ENCODE assay signal across 19 cellular contexts in genomic region chr18:32899819-32900218, GRCh38.
DNase-seq lines count a peak whose midpoint lies in the region; ATAC-seq, FAIRE-seq and TF ChIP-seq lines count a peak whose summit lies in the region.
"Had no signal": no experiment of that assay in that cellular context is flagged by ENCODE, and none has a peak within 500 bp of the region (broad histone marks: within the 10 kb centered on the region; RNA-seq: fewer than 3 reads in every experiment).

No MANE protein-coding gene starts in this region.

- DNase-seq in AG09309 (ENCODE audit: low read depth): no peak
- DNase-seq in HT-29 (ENCODE audit: low spot score): peak; percentile 6
- peak; percentile 56 for DNase-seq in RKO (ENCODE audit: low spot score)
- peak; percentile 31 for DNase-seq in endothelial cell of umbilical vein (ENCODE audit: low read depth, low spot score)
- DNase-seq in foreskin melanocyte: no peak
- no peak for DNase-seq in type B pancreatic cell (ENCODE audit: extremely low spot score, unreplicated experiment)
- DNase-seq in natural killer cell treated with Interleukin-12 subunit alpha and Interleukin-12 subunit beta and Interleukin-15 and Interleukin-18, amount 100 ng/mL, for 72 hours (ENCODE audit: low spot score): no peak
- DNase-seq: AML-193; central memory CD4-positive, alpha-beta T cell; head of caudate nucleus; kidney; NCI-H1436 treated with DMSO at 0.1 percent for 48 hours; nucleus accumbens; Peyer's patch; T-cell had no signal

- H3K9me1 ChIP-seq in endothelial cell of umbilical vein (replicated peaks; ENCODE audit: control insufficient read depth, extremely low read depth, insufficient read depth, low read length): no peaks in the 10 kb centered on the region

- no peaks in the 10 kb centered on the region for H3K27me3 Mint-ChIP-seq in type B pancreatic cell
- H3K27me3 Mint-ChIP-seq in natural killer cell treated with Interleukin-12 subunit alpha and Interleukin-12 subunit beta and Interleukin-15 and Interleukin-18, amount 100 ng/mL, for 72 hours: no peaks in the 10 kb centered on the region
- H3K27me3 Mint-ChIP-seq: activated naive CD8-positive, alpha-beta T cell; T-cell had no signal

- H3K27ac Mint-ChIP-seq in type B pancreatic cell: no peak overlapping the region
- H3K27ac Mint-ChIP-seq in natural killer cell treated with Interleukin-12 subunit alpha and Interleukin-12 subunit beta and Interleukin-15 and Interleukin-18, amount 100 ng/mL, for 72 hours: no peak overlapping the region
- H3K27ac Mint-ChIP-seq: activated naive CD8-positive, alpha-beta T cell; mesothelial cell of epicardium; T-cell had no signal

- CTCF ChIA-PET in endothelial cell of umbilical vein (lab: Charles Lee): interaction anchor here (0.7 to 1.5 kb wide), 7 partner anchors 10 to 311 kb away, joined by 3 to 8 read pairs (median 3); no protein-coding TSS in a partner anchor

- no peaks in the 10 kb centered on the region for H4K20me1 ChIP-seq in endothelial cell of umbilical vein (replicated peaks; ENCODE audit: control insufficient read depth, extremely low read depth, insufficient read depth, low read length)

- peak; percentile 26 for FAIRE-seq in endothelial cell of umbilical vein (lab: Jason Lieb, UNC)
- FAIRE-seq: kidney had no signal

- BruUV-seq in endothelial cell of umbilical vein (replicated peaks; lab: Mats Ljungman, UMichigan): no TSS peak

- dilution Hi-C loops in endothelial cell of umbilical vein (cut with MboI; ENCODE audit: extremely low pct_ligation_motif_present, low sequenced_read_pairs): no loop called here

- TF ChIP-seq POLR2A in endothelial cell of umbilical vein (IDR thresholded peaks at IDR 0.05; ENCODE audit: low read depth, low read length): no peak

- TF ChIP-seq CTCF in AG09309 (IDR thresholded peaks at IDR 0.05; ENCODE audit: control insufficient read depth, insufficient read depth, low read depth, low read length, missing control alignments) (peak; percentile 4), endothelial cell of umbilical vein (IDR thresholded peaks at IDR 0.05; ENCODE audit: extremely low read depth in 1 of 2, insufficient read depth in 1 of 2, low read depth in 1 of 2, low read length in 2 of 2) (no peak), type B pancreatic cell (conservative IDR thresholded peaks at IDR 0.05) (no peak)

- no peaks in the 10 kb centered on the region for H3K36me3 ChIP-seq in endothelial cell of umbilical vein (ENCODE audit: control insufficient read depth in 2 of 2, extremely low read depth in 1 of 2, insufficient read depth in 2 of 2, low read length in 2 of 2)
- H3K36me3 ChIP-seq: Peyer's patch, tibial nerve had no signal

- peaks cover 0 to 5% of the 10 kb centered on the region in 2 experiments for H3K27me3 ChIP-seq in endothelial cell of umbilical vein (ENCODE audit: control insufficient read depth in 2 of 2, insufficient read depth in 2 of 2, low read length in 2 of 2)
- H3K27me3 ChIP-seq: Peyer's patch, tibial nerve had no signal

- H3K4me2 ChIP-seq in endothelial cell of umbilical vein (ENCODE audit: insufficient read depth, low read length): no peak overlapping the region

- H3K9ac ChIP-seq in endothelial cell of umbilical vein (replicated peaks; ENCODE audit: extremely low read depth, insufficient read depth, low read length): no peak overlapping the region

- no peaks in the 10 kb centered on the region for H3K4me1 Mint-ChIP-seq in type B pancreatic cell (ENCODE audit: unreplicated experiment)
- H3K4me1 Mint-ChIP-seq in natural killer cell treated with Interleukin-12 subunit alpha and Interleukin-12 subunit beta and Interleukin-15 and Interleukin-18, amount 100 ng/mL, for 72 hours (ENCODE audit: low read depth in 2 of 2): no peaks in the 10 kb centered on the region
- H3K4me1 Mint-ChIP-seq: mesothelial cell of epicardium, T-cell had no signal

- POLR2A ChIA-PET in endothelial cell of umbilical vein (lab: Charles Lee): no interaction called here

- H3K4me3 ChIP-seq in AG09309 (ENCODE audit: control insufficient read depth, low read depth, low read length) (no peak overlapping the region), endothelial cell of umbilical vein (replicated peaks in 1 of 3; ENCODE audit: insufficient read depth in 1 of 3, low read depth in 1 of 3, low read length in 3 of 3) (no peak overlapping the region)
- H3K4me3 ChIP-seq: Peyer's patch, tibial nerve had no signal

- H3K27ac ChIP-seq in endothelial cell of umbilical vein (ENCODE audit: insufficient read depth, low read depth, low read length): no peak overlapping the region
- H3K27ac ChIP-seq: Peyer's patch, tibial nerve had no signal

- no peak overlapping the region for H3K4me3 Mint-ChIP-seq in type B pancreatic cell
- no peak overlapping the region for H3K4me3 Mint-ChIP-seq in natural killer cell treated with Interleukin-12 subunit alpha and Interleukin-12 subunit beta and Interleukin-15 and Interleukin-18, amount 100 ng/mL, for 72 hours
- H3K4me3 Mint-ChIP-seq: activated naive CD8-positive, alpha-beta T cell; mesothelial cell of epicardium; T-cell had no signal

- H3K9me3 ChIP-seq in endothelial cell of umbilical vein (replicated peaks; ENCODE audit: control insufficient read depth, insufficient read depth, low read length): no peaks in the 10 kb centered on the region

- H3K79me2 ChIP-seq in endothelial cell of umbilical vein (ENCODE audit: control insufficient read depth, insufficient read depth, low read length): no peaks in the 10 kb centered on the region

- H2AFZ ChIP-seq in endothelial cell of umbilical vein (ENCODE audit: low read depth, low read length): no peak overlapping the region

- H3K4me1 ChIP-seq in endothelial cell of umbilical vein (ENCODE audit: control insufficient read depth, extremely low read depth, insufficient read depth, low read length): no peaks in the 10 kb centered on the region
- H3K4me1 ChIP-seq: Peyer's patch, tibial nerve had no signal

- no peak for ATAC-seq in natural killer cell treated with Interleukin-12 subunit alpha and Interleukin-12 subunit beta and Interleukin-15 and Interleukin-18, amount 100 ng/mL, for 72 hours
- no peak for ATAC-seq in activated CD4-positive, CD25-positive, alpha-beta regulatory T cell treated with anti-CD3 and anti-CD28 coated beads, Interleukin-2, amount 50 U/mL, for 24 hours
- ATAC-seq: T-cell had no signal

- H3K36me3 Mint-ChIP-seq in type B pancreatic cell: no peaks in the 10 kb centered on the region
- no peaks in the 10 kb centered on the region for H3K36me3 Mint-ChIP-seq in natural killer cell treated with Interleukin-12 subunit alpha and Interleukin-12 subunit beta and Interleukin-15 and Interleukin-18, amount 100 ng/mL, for 72 hours
- H3K36me3 Mint-ChIP-seq: activated naive CD8-positive, alpha-beta T cell; mesothelial cell of epicardium; T-cell had no signal

- H3K9me3 Mint-ChIP-seq in type B pancreatic cell: peaks cover 8% of the 10 kb centered on the region
- H3K9me3 Mint-ChIP-seq in natural killer cell treated with Interleukin-12 subunit alpha and Interleukin-12 subunit beta and Interleukin-15 and Interleukin-18, amount 100 ng/mL, for 72 hours: peaks cover 9% of the 10 kb centered on the region

- intact Hi-C loops in endothelial cell of umbilical vein (cut with micrococcal nuclease): no loop called here

TF ChIP-seq in endothelial cell of umbilical vein, 7 proteins besides CTCF, POLR2A, EP300 and RAD21:
- TF ChIP-seq MAX (IDR thresholded peaks at IDR 0.05; ENCODE audit: insufficient read depth, insufficient read length) (no peak), FOS (IDR thresholded peaks at IDR 0.05; ENCODE audit: borderline replicate concordance, insufficient read depth, low read length) (no peak), EZH2 (IDR thresholded peaks at IDR 0.05; ENCODE audit: borderline replicate concordance, low read depth, low read length, severe bottlenecking) (no peak), JUN (IDR thresholded peaks at IDR 0.05; ENCODE audit: borderline replicate concordance, insufficient read depth, insufficient read length, low read depth) (no peak), GATA2 (IDR thresholded peaks at IDR 0.05; ENCODE audit: insufficient read depth, insufficient read length, low read depth, low read length) (no peak), MYC (IDR thresholded peaks at IDR 0.05; ENCODE audit: low read depth, low read length) (no peak), POLR2AphosphoS5 (IDR thresholded peaks at IDR 0.05; ENCODE audit: insufficient read depth, low read depth, low read length) (no peak)

Comparison
In these comparisons a context has a peak if more than half of its experiments do, and no peak if none do; other contexts are left out.
1. DNase-seq: peak in HT-29 (single experiment), RKO (single experiment) and endothelial cell of umbilical vein (single experiment); none in AG09309 (single experiment), foreskin melanocyte (single experiment), type B pancreatic cell (single experiment) and natural killer cell treated with Interleukin-12 subunit alpha and Interleukin-12 subunit beta and Interleukin-15 and Interleukin-18, amount 100 ng/mL, for 72 hours (single experiment).